In the genomic region with DNA sequence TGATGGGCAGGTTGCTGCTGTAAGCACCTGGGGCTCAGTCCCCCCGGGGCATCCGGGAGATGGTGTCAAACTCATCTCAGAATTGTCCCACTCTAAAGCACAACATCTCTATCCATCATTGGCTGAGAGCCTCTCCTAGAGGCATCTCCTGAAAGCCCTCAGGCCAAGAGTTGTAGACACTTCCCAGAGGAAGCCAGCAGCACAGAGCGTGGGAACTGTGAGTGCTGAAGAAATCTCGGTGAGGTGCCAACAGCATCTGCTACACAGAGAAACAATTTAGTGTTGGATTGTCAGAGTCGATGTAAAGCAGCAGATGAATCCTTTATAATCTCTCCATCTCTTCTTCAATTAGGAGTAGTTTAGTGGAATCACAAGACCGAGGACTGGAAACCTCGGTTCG, we compare ENCODE assay signal across 26 cellular contexts.
DNase-seq lines count a peak whose midpoint lies in the region; ATAC-seq and TF ChIP-seq lines count a peak whose summit lies in the region.
"Had no signal": no experiment of that assay in that cellular context is flagged by ENCODE, and none has a peak within 500 bp of the region (broad histone marks: within the 10 kb centered on the region; RNA-seq: fewer than 3 reads in every experiment).

No MANE protein-coding gene starts in this region.

- peaks cover 0 to 17% (median 5%) of the 10 kb centered on the region in 4 donors for H3K4me1 ChIP-seq in esophagus muscularis mucosa
- no peaks in the 10 kb centered on the region for H3K4me1 ChIP-seq in left ventricle myocardium inferior
- H3K4me1 ChIP-seq: A549, pancreas, upper lobe of left lung had no signal

- H3K4me1 Mint-ChIP-seq in activated T-helper 1 cell treated with anti-CD3 and anti-CD28 coated beads, Interleukin-12 subunit alpha, Interleukin-12 subunit beta, Interleukin-2, Interleukin-4 antibody, amounts not matched to agents 30 ng/mL and 10 ng/mL and 1 ng/mL, durations not matched to agents 14 hours and 24 hours and 36 hours (ENCODE audit: low read depth): no peaks in the 10 kb centered on the region
- H3K4me1 Mint-ChIP-seq: activated naive CD8-positive, alpha-beta T cell treated with anti-CD3 and anti-CD28 coated beads, Interleukin-2, amount 50 U/mL, for 24 hours had no signal

- intact Hi-C loops in esophagus muscularis mucosa (cut with DNase I) (no loop called here), left ventricle myocardium inferior (cut with micrococcal nuclease) (no loop called here)
- intact Hi-C loops in activated T-helper 1 cell treated with anti-CD3 and anti-CD28 coated beads, Interleukin-12 subunit alpha, Interleukin-12 subunit beta, Interleukin-2, Interleukin-4 antibody, amounts not matched to agents 30 ng/mL and 10 ng/mL and 1 ng/mL, durations not matched to agents 14 hours and 24 hours and 36 hours (cut with micrococcal nuclease): no loop called here

- peak; percentile 54 for DNase-seq in AG20443 (ENCODE audit: low spot score)
- peak; percentile 92 for DNase-seq in esophagus muscularis mucosa (ENCODE audit: extremely low spot score)
- peak; percentile 46 for DNase-seq in left ventricle myocardium inferior
- DNase-seq in superior temporal gyrus (ENCODE audit: extremely low spot score): peak; percentile 35
- no peak for DNase-seq in epidermal melanocyte (ENCODE audit: insufficient read length, low spot score)
- no peak for DNase-seq in activated T-helper 1 cell treated with anti-CD3 and anti-CD28 coated beads, Interleukin-12 subunit alpha, Interleukin-12 subunit beta, Interleukin-2, Interleukin-4 antibody, amounts not matched to agents 30 ng/mL and 10 ng/mL and 1 ng/mL, durations not matched to agents 14 hours and 24 hours and 36 hours (ENCODE audit: low spot score)
- DNase-seq: activated naive CD8-positive, alpha-beta T cell treated with anti-CD3 and anti-CD28 coated beads, Interleukin-2, amount 50 U/mL, for 24 hours; activated T-cell treated with anti-CD3 and anti-CD28 coated beads, Interleukin-2, amount 50 U/mL, for 48 hours; central memory CD4-positive, alpha-beta T cell; cortex of kidney; effector memory CD4-positive, alpha-beta T cell; IMR-90; MV-4-11; NCI-H1436 treated with DMSO at 0.1 percent for 48 hours; NCI-H226; NCI-H526 treated with DMSO at 0.1 percent for 48 hours; NK-92 treated with Interleukin-12 subunit alpha and Interleukin-12 subunit beta, amount 100 ng/mL, for 24 hours; pancreas; PC-3; SK-N-SH; upper lobe of left lung had no signal

- no peaks in the 10 kb centered on the region for H3K9me3 Mint-ChIP-seq in activated T-helper 1 cell treated with anti-CD3 and anti-CD28 coated beads, Interleukin-12 subunit alpha, Interleukin-12 subunit beta, Interleukin-2, Interleukin-4 antibody, amounts not matched to agents 30 ng/mL and 10 ng/mL and 1 ng/mL, durations not matched to agents 14 hours and 24 hours and 36 hours
- H3K9me3 Mint-ChIP-seq: activated naive CD8-positive, alpha-beta T cell treated with anti-CD3 and anti-CD28 coated beads, Interleukin-2, amount 50 U/mL, for 24 hours had no signal

- TF ChIP-seq CTCF in esophagus muscularis mucosa (IDR thresholded peaks at IDR 0.05) (no peak), left ventricle myocardium inferior (IDR thresholded peaks at IDR 0.05; ENCODE audit: borderline replicate concordance) (no peak)

- no peak overlapping the region for H3K27ac Mint-ChIP-seq in activated T-helper 1 cell treated with anti-CD3 and anti-CD28 coated beads, Interleukin-12 subunit alpha, Interleukin-12 subunit beta, Interleukin-2, Interleukin-4 antibody, amounts not matched to agents 30 ng/mL and 10 ng/mL and 1 ng/mL, durations not matched to agents 14 hours and 24 hours and 36 hours
- H3K27ac Mint-ChIP-seq: activated naive CD8-positive, alpha-beta T cell treated with anti-CD3 and anti-CD28 coated beads, Interleukin-2, amount 50 U/mL, for 24 hours; neural progenitor cell; WTC11 had no signal

- WGBS in esophagus muscularis mucosa: 59% methylated on average over 8 of the region's 8 CpGs

- no peak overlapping the region for H3K4me3 Mint-ChIP-seq in activated T-helper 1 cell treated with anti-CD3 and anti-CD28 coated beads, Interleukin-12 subunit alpha, Interleukin-12 subunit beta, Interleukin-2, Interleukin-4 antibody, amounts not matched to agents 30 ng/mL and 10 ng/mL and 1 ng/mL, durations not matched to agents 14 hours and 24 hours and 36 hours
- H3K4me3 Mint-ChIP-seq: activated naive CD8-positive, alpha-beta T cell treated with anti-CD3 and anti-CD28 coated beads, Interleukin-2, amount 50 U/mL, for 24 hours; neural progenitor cell; WTC11 had no signal

- H3K36me3 ChIP-seq in esophagus muscularis mucosa (no peaks in the 10 kb centered on the region), left ventricle myocardium inferior (no peaks in the 10 kb centered on the region)
- H3K36me3 ChIP-seq: neural progenitor cell, pancreas, upper lobe of left lung had no signal

- H3K4me3 ChIP-seq in esophagus muscularis mucosa (no peak overlapping the region), left ventricle myocardium inferior (no peak overlapping the region)
- H3K4me3 ChIP-seq: A549, neural progenitor cell, pancreas, upper lobe of left lung had no signal

- H3K27me3 Mint-ChIP-seq in activated T-helper 1 cell treated with anti-CD3 and anti-CD28 coated beads, Interleukin-12 subunit alpha, Interleukin-12 subunit beta, Interleukin-2, Interleukin-4 antibody, amounts not matched to agents 30 ng/mL and 10 ng/mL and 1 ng/mL, durations not matched to agents 14 hours and 24 hours and 36 hours (ENCODE audit: insufficient read depth): peaks cover 2% of the 10 kb centered on the region
- H3K27me3 Mint-ChIP-seq: activated naive CD8-positive, alpha-beta T cell treated with anti-CD3 and anti-CD28 coated beads, Interleukin-2, amount 50 U/mL, for 24 hours had no signal

- no peaks in the 10 kb centered on the region for H3K9me3 ChIP-seq in esophagus muscularis mucosa
- peaks cover 6% of the 10 kb centered on the region for H3K9me3 ChIP-seq in left ventricle myocardium inferior (replicated peaks)
- H3K9me3 ChIP-seq: A549, pancreas, SK-N-SH, upper lobe of left lung had no signal

- no peaks in the 10 kb centered on the region for H3K36me3 Mint-ChIP-seq in activated T-helper 1 cell treated with anti-CD3 and anti-CD28 coated beads, Interleukin-12 subunit alpha, Interleukin-12 subunit beta, Interleukin-2, Interleukin-4 antibody, amounts not matched to agents 30 ng/mL and 10 ng/mL and 1 ng/mL, durations not matched to agents 14 hours and 24 hours and 36 hours (ENCODE audit: low read depth)
- H3K36me3 Mint-ChIP-seq: neural progenitor cell, WTC11 had no signal

- TF ChIP-seq EP300 in esophagus muscularis mucosa (IDR thresholded peaks at IDR 0.05): no peak

- H3K27ac ChIP-seq in esophagus muscularis mucosa (replicated peaks in 1 of 4) (peak overlapping the region in 1 of 4 donors; percentile 4), left ventricle myocardium inferior (replicated peaks) (peak overlapping the region; percentile 62)
- H3K27ac ChIP-seq: A549, neural progenitor cell, pancreas, upper lobe of left lung had no signal

- no peak for TF ChIP-seq POLR2A in esophagus muscularis mucosa (IDR thresholded peaks at IDR 0.05; ENCODE audit: low read depth)

- no peak for ATAC-seq in GM19395 (IDR thresholded peaks at IDR 0.05; ENCODE audit: unreplicated experiment)
- ATAC-seq in HG02678 (IDR thresholded peaks at IDR 0.05; ENCODE audit: unreplicated experiment): no peak
- ATAC-seq: A549; activated naive CD8-positive, alpha-beta T cell treated with anti-CD3 and anti-CD28 coated beads, Interleukin-2, amount 50 U/mL, for 24 hours; pancreas; PC-3; WTC11 had no signal

- H3K27me3 ChIP-seq in esophagus muscularis mucosa: no peaks in the 10 kb centered on the region
- H3K27me3 ChIP-seq in left ventricle myocardium inferior (ENCODE audit: low read depth): no peaks in the 10 kb centered on the region
- H3K27me3 ChIP-seq: neural progenitor cell, pancreas, upper lobe of left lung had no signal

Comparison
In these comparisons a context has a peak if more than half of its experiments do, and no peak if none do; other contexts are left out.
1. DNase-seq: peak in AG20443 (single experiment), esophagus muscularis mucosa (single experiment), left ventricle myocardium inferior (single experiment) and superior temporal gyrus (single experiment); none in epidermal melanocyte (single experiment) and activated T-helper 1 cell treated with anti-CD3 and anti-CD28 coated beads, Interleukin-12 subunit alpha, Interleukin-12 subunit beta, Interleukin-2, Interleukin-4 antibody, amounts not matched to agents 30 ng/mL and 10 ng/mL and 1 ng/mL, durations not matched to agents 14 hours and 24 hours and 36 hours (single experiment).